In genomic region chr10:60809157-60809556, GRCh38 we compare ENCODE assay signal across 14 cellular contexts. TPM values are rescaled to one million over a fixed set of nuclear protein-coding genes. Genes with fewer than 3 reads are reported as not detected.
A peak's percentile ranks its signal among the peaks of the same experiment; 100 is the strongest.
DNase-seq lines count a peak whose midpoint lies in the region; ATAC-seq and TF ChIP-seq lines count a peak whose summit lies in the region.
"Had no signal": no experiment of that assay in that cellular context is flagged by ENCODE, and none has a peak within 500 bp of the region (broad histone marks: within the 10 kb centered on the region; RNA-seq: fewer than 3 reads in every experiment).

No MANE protein-coding gene starts in this region.

- peaks cover 10% of the 10 kb centered on the region for H3K36me3 Mint-ChIP-seq in activated naive CD4-positive, alpha-beta T cell treated with anti-CD3 and anti-CD28 coated beads, Interleukin-2, amount 10 ng/mL, durations not matched to agents 7 days and 5 days

- ATAC-seq in left cardiac atrium (peak; percentile 56 to 78), heart left ventricle (no peak), HG02970 (IDR thresholded peaks at IDR 0.05; ENCODE audit: low FRiP score, unreplicated experiment) (no peak), GM19328 (IDR thresholded peaks at IDR 0.05; ENCODE audit: unreplicated experiment) (no peak)
- ATAC-seq: activated CD8-positive, alpha-beta T cell treated with anti-CD3 and anti-CD28 coated beads, Interleukin-2, amount 10 ng/mL, durations not matched to agents 7 days and 5 days had no signal

- no peak overlapping the region for H3K4me3 ChIP-seq in heart left ventricle
- no peak overlapping the region for H3K4me3 ChIP-seq in vagina
- H3K4me3 ChIP-seq: cardiac muscle cell had no signal

- H3K4me1 ChIP-seq in heart left ventricle (peaks cover 0 to 31% (median 14%) of the 10 kb centered on the region in 12 donors), vagina (peaks cover 45% of the 10 kb centered on the region)

- no peaks in the 10 kb centered on the region for H3K9me3 Mint-ChIP-seq in activated naive CD4-positive, alpha-beta T cell treated with anti-CD3 and anti-CD28 coated beads, Interleukin-2, amount 10 ng/mL, durations not matched to agents 7 days and 5 days

- no peaks in the 10 kb centered on the region for H3K27me3 Mint-ChIP-seq in activated naive CD4-positive, alpha-beta T cell treated with anti-CD3 and anti-CD28 coated beads, Interleukin-2, amount 10 ng/mL, durations not matched to agents 7 days and 5 days

- H3K27ac ChIP-seq in heart left ventricle = no peak overlapping the region
- H3K27ac ChIP-seq in vagina = peak overlapping the region; percentile 79
- H3K27ac ChIP-seq: cardiac muscle cell had no signal

- CTCF ChIA-PET in activated naive CD4-positive, alpha-beta T cell treated with anti-CD3 and anti-CD28 coated beads, Interleukin-2, amount 10 ng/mL, durations not matched to agents 7 days and 5 days (lab: Charles Lee) = no interaction called here

- TF ChIP-seq POLR2A in heart left ventricle (IDR thresholded peaks at IDR 0.05) = no peak
- no peak for TF ChIP-seq POLR2A in vagina (IDR thresholded peaks at IDR 0.05)

- intact Hi-C loops in left cardiac atrium (cut with DNase I) (no loop called here), heart left ventricle (cut with DNase I) (loop anchor here in 1 of 10 donors (5.0 kb wide), 1 partner anchor 328 kb away; no protein-coding TSS in a partner anchor), vagina (cut with DNase I) (no loop called here)

- TF ChIP-seq CTCF in heart left ventricle (IDR thresholded peaks at IDR 0.05) (no peak), vagina (IDR thresholded peaks at IDR 0.05) (no peak)

- H3K27me3 ChIP-seq in heart left ventricle = no peaks in the 10 kb centered on the region
- H3K27me3 ChIP-seq in vagina = no peaks in the 10 kb centered on the region
- H3K27me3 ChIP-seq: cardiac muscle cell had no signal

- no peak overlapping the region for H3K27ac Mint-ChIP-seq in activated naive CD4-positive, alpha-beta T cell treated with anti-CD3 and anti-CD28 coated beads, Interleukin-2, amount 10 ng/mL, durations not matched to agents 7 days and 5 days
- H3K27ac Mint-ChIP-seq: activated CD8-positive, alpha-beta T cell treated with anti-CD3 and anti-CD28 coated beads, Interleukin-2, amount 10 ng/mL, durations not matched to agents 7 days and 5 days had no signal

- no peak overlapping the region for H3K4me3 Mint-ChIP-seq in activated naive CD4-positive, alpha-beta T cell treated with anti-CD3 and anti-CD28 coated beads, Interleukin-2, amount 10 ng/mL, durations not matched to agents 7 days and 5 days
- H3K4me3 Mint-ChIP-seq: activated CD8-positive, alpha-beta T cell treated with anti-CD3 and anti-CD28 coated beads, Interleukin-2, amount 10 ng/mL, durations not matched to agents 7 days and 5 days had no signal

- WGBS in heart left ventricle, 4 donors = 91 to 97% (median 94%) methylated on average over 3 of the region's 3 CpGs

- H3K36me3 ChIP-seq in heart left ventricle (no peaks in the 10 kb centered on the region), vagina (no peaks in the 10 kb centered on the region)
- H3K36me3 ChIP-seq: cardiac muscle cell had no signal

- H3K9me3 ChIP-seq in heart left ventricle = no peaks in the 10 kb centered on the region
- H3K9me3 ChIP-seq in vagina = no peaks in the 10 kb centered on the region

- DNase-seq in left cardiac atrium (no peak), heart left ventricle (no peak), SIG-M5 (lab: John Stamatoyannopoulos, UW) (peak; percentile 22), fibroblast of the conjunctiva (ENCODE audit: low read depth) (peak; percentile 22), vagina (ENCODE audit: extremely low spot score in 2 of 2) (no peak)
- no peak for DNase-seq in activated naive CD4-positive, alpha-beta T cell treated with anti-CD3 and anti-CD28 coated beads, Interleukin-2, amount 10 ng/mL, durations not matched to agents 7 days and 5 days
- DNase-seq: 8988T; activated CD8-positive, alpha-beta T cell treated with anti-CD3 and anti-CD28 coated beads, Interleukin-2, amount 10 ng/mL, durations not matched to agents 7 days and 5 days; activated gamma-delta T cell treated with Interleukin-2 at 50 U/mL for 16 hours; mesendoderm; NCI-H1436 had no signal

- H3K4me1 Mint-ChIP-seq in activated naive CD4-positive, alpha-beta T cell treated with anti-CD3 and anti-CD28 coated beads, Interleukin-2, amount 10 ng/mL, durations not matched to agents 7 days and 5 days = no peaks in the 10 kb centered on the region

RNA-seq across cellular contexts. Expression of gene CDK1, which starts 30.9 kb away (rescaled TPM):
- total RNA-seq in left cardiac atrium (1 to 10 TPM; 1.5 to 2.7 TPM), heart left ventricle (10 to 100 TPM in 1 of 9 donors, 1 to 10 TPM in 3, under 1 TPM in 4, not detected in 1; 0.44 to 13.8 (median 1.1) TPM), vagina (10.8 TPM)
- polyA plus RNA-seq in heart left ventricle = 1 to 10 TPM in 1 of 2 donors, under 1 TPM in 1; 0.96 to 1.0 TPM

Comparison
In these comparisons a context has a peak if more than half of its experiments do, and no peak if none do; other contexts are left out.
1. ATAC-seq: peak in left cardiac atrium (2 of 2); none in heart left ventricle (0 of 4), HG02970 (single experiment) and GM19328 (single experiment).
2. DNase-seq: peak in SIG-M5 (single experiment) and fibroblast of the conjunctiva (single experiment); none in left cardiac atrium (single experiment), heart left ventricle (0 of 5), vagina (0 of 2) and activated naive CD4-positive, alpha-beta T cell treated with anti-CD3 and anti-CD28 coated beads, Interleukin-2, amount 10 ng/mL, durations not matched to agents 7 days and 5 days (single experiment).